Comparison of ENCODE assay signal across 11 cellular contexts in the genomic region with DNA sequence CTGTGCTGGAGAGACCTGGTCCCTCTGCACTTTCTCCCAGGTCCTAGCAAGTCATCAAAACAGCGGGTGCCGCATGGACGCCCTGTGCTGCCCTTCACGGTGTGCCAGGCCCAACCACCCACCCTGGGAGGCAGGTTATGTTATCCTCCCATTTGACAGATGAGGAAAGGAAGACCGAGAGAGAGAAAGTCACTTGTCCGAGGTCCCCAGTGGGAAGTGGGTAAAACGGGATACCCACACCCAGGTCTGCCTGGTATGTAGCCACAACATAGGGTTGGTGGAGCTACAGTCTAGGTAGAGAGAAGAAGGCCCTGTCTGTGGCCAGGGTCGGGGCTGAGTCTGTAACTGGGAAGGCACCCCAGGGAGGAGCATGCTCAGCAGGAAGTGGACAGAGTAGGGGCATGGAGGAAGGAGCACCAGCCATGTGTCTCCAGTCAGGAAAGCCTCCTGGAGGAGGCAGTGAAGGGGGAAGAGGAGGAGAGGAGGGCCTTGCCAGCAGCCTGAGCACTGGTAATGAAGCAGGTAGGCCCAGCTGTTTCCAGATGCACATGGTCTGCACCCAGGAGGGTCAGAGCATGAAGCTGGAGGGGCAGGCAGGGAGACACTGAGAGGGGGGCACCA.
DNase-seq lines count a peak whose midpoint lies in the region; TF ChIP-seq lines count a peak whose summit lies in the region.
"Had no signal": no experiment of that assay in that cellular context is flagged by ENCODE, and none has a peak within 500 bp of the region (broad histone marks: within the 10 kb centered on the region; RNA-seq: fewer than 3 reads in every experiment).

No MANE protein-coding gene starts in this region.

- peak overlapping the region in 1 of 3 experiments; percentile 17 for H3K4me3 Mint-ChIP-seq in nephron

- H3K27me3 Mint-ChIP-seq in nephron (ENCODE audit: low read depth) = no peaks in the 10 kb centered on the region

- peak; percentile 62 to 72 for DNase-seq in HL-60 (ENCODE audit: low read depth in 1 of 2, low spot score in 1 of 2)
- no peak for DNase-seq in caudate nucleus (lab: John Stamatoyannopoulos, UW)
- DNase-seq in cerebellum (ENCODE audit: low spot score) = no peak
- DNase-seq in NCI-H510A (lab: John Stamatoyannopoulos, UW) = no peak
- no peak for DNase-seq in superior temporal gyrus (ENCODE audit: extremely low spot score)
- no peak for DNase-seq in EL
- DNase-seq: amniotic stem cell, NCI-H2227 treated with DMSO at 0.1 percent for 48 hours had no signal

- H3K36me3 ChIP-seq in BLaER1 treated with 17β-estradiol and CSF1 and Interleukin-3, amounts not matched to agents 10 nM and 100 nM = no peaks in the 10 kb centered on the region

- peak overlapping the region in 3 of 10 experiments; percentile 7 to 46 (median 31); a peak in 4 of 20 replicates for H3K4me3 ChIP-seq in BLaER1 treated with 17β-estradiol and CSF1 and Interleukin-3, amounts not matched to agents 10 nM and 100 nM
- peak overlapping the region; percentile 4; the same call in 1 of the 2 replicates for H3K4me3 ChIP-seq in HL-60 (replicated peaks; ENCODE audit: insufficient read depth, low read length)

- H3K36me3 Mint-ChIP-seq in nephron (ENCODE audit: low read depth) = no peaks in the 10 kb centered on the region

- peak overlapping the region in 10 of 11 experiments; percentile 18 to 89 (median 80); a peak in 18 of 22 replicates for H3K27ac ChIP-seq in BLaER1 treated with 17β-estradiol and CSF1 and Interleukin-3, amounts not matched to agents 10 nM and 100 nM
- H3K27ac ChIP-seq in HL-60 (replicated peaks) (peak overlapping the region; percentile 98), caudate nucleus (ENCODE audit: low read depth, low read length) (peak overlapping the region; percentile 68)
- H3K27ac ChIP-seq: VCaP had no signal

- 0 out of 22 replicates have a peak, but pooled peaks cover 0 to 3% (median 0%) of the 10 kb centered on the region in 11 experiments for H4K20me1 ChIP-seq in BLaER1 treated with 17β-estradiol and CSF1 and Interleukin-3, amounts not matched to agents 10 nM and 100 nM

- H3K4me1 ChIP-seq in BLaER1 treated with 17β-estradiol and CSF1 and Interleukin-3, amounts not matched to agents 10 nM and 100 nM = peaks cover 96 to 100% (median 100%) of the 10 kb centered on the region in 10 experiments

- TF ChIP-seq CTCF in HL-60 (IDR thresholded peaks at IDR 0.05; ENCODE audit: insufficient read depth, low read length) (no peak), nephron (IDR thresholded peaks at IDR 0.05; ENCODE audit: unreplicated experiment in 3 of 3) (no peak)

- peak overlapping the region; percentile 73 to 90 (median 74) for H3K27ac Mint-ChIP-seq in nephron

- H3K27me3 ChIP-seq in BLaER1 treated with 17β-estradiol and CSF1 and Interleukin-3, amounts not matched to agents 10 nM and 100 nM = no peaks in the 10 kb centered on the region
- no peaks in the 10 kb centered on the region for H3K27me3 ChIP-seq in HL-60 (ENCODE audit: insufficient read depth, poor library complexity, severe bottlenecking)

- peaks cover 55% of the 10 kb centered on the region for H3K4me1 Mint-ChIP-seq in nephron

- no peaks in the 10 kb centered on the region for H3K9me3 ChIP-seq in BLaER1 treated with 17β-estradiol and CSF1 and Interleukin-3, amounts not matched to agents 10 nM and 100 nM (replicated peaks in 1 of 11)

- H3K9me3 Mint-ChIP-seq in nephron = no peaks in the 10 kb centered on the region

- H3K4me2 ChIP-seq in BLaER1 treated with 17β-estradiol and CSF1 and Interleukin-3, amounts not matched to agents 10 nM and 100 nM = peak overlapping the region; percentile 86 to 97 (median 95)

- peak overlapping the region; percentile 12 to 79 (median 43); a peak in 17 of 22 replicates for H3K9ac ChIP-seq in BLaER1 treated with 17β-estradiol and CSF1 and Interleukin-3, amounts not matched to agents 10 nM and 100 nM

Comparison
In these comparisons a context has a peak if more than half of its experiments do, and no peak if none do; other contexts are left out.
1. DNase-seq: peak in HL-60 (2 of 2); none in caudate nucleus (0 of 61), cerebellum (single experiment), NCI-H510A (single experiment), superior temporal gyrus (single experiment) and EL (single experiment).
2. Peak in every context shown above with its lines, with median percentiles within 50 percentile points of each other: H3K27ac ChIP-seq.